In genomic region chr7:117048114-117048853, GRCh38 we compare ENCODE assay signal across 15 cellular contexts.
DNase-seq lines count a peak whose midpoint lies in the region; ATAC-seq and TF ChIP-seq lines count a peak whose summit lies in the region.
"Had no signal": no experiment of that assay in that cellular context is flagged by ENCODE, and none has a peak within 500 bp of the region (broad histone marks: within the 10 kb centered on the region; RNA-seq: fewer than 3 reads in every experiment).

No MANE protein-coding gene starts in this region.

- no peaks in the 10 kb centered on the region for H3K36me3 ChIP-seq in CD4-positive, CD25-positive, alpha-beta regulatory T cell (ENCODE audit: control insufficient read depth, insufficient read depth, low read length)
- H3K36me3 ChIP-seq: BE2C, esophagus squamous epithelium had no signal

- no peaks in the 10 kb centered on the region for H3K27me3 ChIP-seq in CD4-positive, CD25-positive, alpha-beta regulatory T cell (ENCODE audit: control insufficient read depth, insufficient read depth, low read length)
- H3K27me3 ChIP-seq: BE2C, esophagus squamous epithelium, testis had no signal

- no peaks in the 10 kb centered on the region for H3K36me3 Mint-ChIP-seq in CD4-positive, CD25-positive, alpha-beta regulatory T cell
- H3K36me3 Mint-ChIP-seq in brain, result peaks cover 80% of the 10 kb centered on the region
- H3K36me3 Mint-ChIP-seq: naive B cell had no signal

- no peaks in the 10 kb centered on the region for H3K9me3 Mint-ChIP-seq in CD4-positive, CD25-positive, alpha-beta regulatory T cell
- H3K9me3 Mint-ChIP-seq in brain, result peaks cover 0 to 5% (median 0%) of the 10 kb centered on the region in 5 experiments
- H3K9me3 Mint-ChIP-seq: dendritic cell treated with granulocyte-macrophage colony-stimulating factor and Interleukin-4, amounts not matched to agents 40 ng/mL and 50 ng/mL, for 4 days had no signal

- H3K27me3 Mint-ChIP-seq in CD4-positive, CD25-positive, alpha-beta regulatory T cell, result no peaks in the 10 kb centered on the region
- H3K27me3 Mint-ChIP-seq in brain, result no peaks in the 10 kb centered on the region
- H3K27me3 Mint-ChIP-seq: dendritic cell treated with granulocyte-macrophage colony-stimulating factor and Interleukin-4, amounts not matched to agents 40 ng/mL and 50 ng/mL, for 4 days had no signal

- H3K4me3 ChIP-seq in CD4-positive, CD25-positive, alpha-beta regulatory T cell (ENCODE audit: low read depth, low read length), result peak overlapping the region; percentile 38
- H3K4me3 ChIP-seq: esophagus squamous epithelium, testis had no signal

- H3K9me3 ChIP-seq in CD4-positive, CD25-positive, alpha-beta regulatory T cell (ENCODE audit: control insufficient read depth in 2 of 2, low read length in 2 of 2), result no peaks in the 10 kb centered on the region
- H3K9me3 ChIP-seq: BE2C, esophagus squamous epithelium, testis had no signal

- peak overlapping the region; percentile 11 to 50 (median 22) for H3K27ac Mint-ChIP-seq in CD4-positive, CD25-positive, alpha-beta regulatory T cell
- H3K27ac Mint-ChIP-seq in brain, result peak overlapping the region in 3 of 5 experiments; percentile 40 to 62 (median 44)
- H3K27ac Mint-ChIP-seq: dendritic cell treated with granulocyte-macrophage colony-stimulating factor and Interleukin-4, amounts not matched to agents 40 ng/mL and 50 ng/mL, for 4 days; naive B cell had no signal

- H3K27ac ChIP-seq in CD4-positive, CD25-positive, alpha-beta regulatory T cell (ENCODE audit: insufficient read depth, low read length, poor library complexity, severe bottlenecking), result no peak overlapping the region
- H3K27ac ChIP-seq: esophagus squamous epithelium, testis had no signal

- ATAC-seq in CD4-positive, CD25-positive, alpha-beta regulatory T cell (ENCODE audit: low read depth in 2 of 2), result no peak
- no peak for ATAC-seq in HG02610 (IDR thresholded peaks at IDR 0.05; ENCODE audit: unreplicated experiment)
- ATAC-seq: left cardiac atrium had no signal

- no peak for TF ChIP-seq CTCF in brain (conservative IDR thresholded peaks at IDR 0.05)

- peaks cover 6% of the 10 kb centered on the region for H3K4me1 ChIP-seq in CD4-positive, CD25-positive, alpha-beta regulatory T cell (ENCODE audit: control insufficient read depth, insufficient read depth, low read length, poor library complexity, severe bottlenecking)
- H3K4me1 ChIP-seq: testis had no signal

- peaks cover 10 to 24% (median 19%) of the 10 kb centered on the region in 4 donors for H3K4me1 Mint-ChIP-seq in CD4-positive, CD25-positive, alpha-beta regulatory T cell
- peaks cover 73% of the 10 kb centered on the region for H3K4me1 Mint-ChIP-seq in brain

- peak overlapping the region in 2 of 4 donors; percentile 3 to 51 for H3K4me3 Mint-ChIP-seq in CD4-positive, CD25-positive, alpha-beta regulatory T cell
- no peak overlapping the region for H3K4me3 Mint-ChIP-seq in brain
- H3K4me3 Mint-ChIP-seq: dendritic cell treated with granulocyte-macrophage colony-stimulating factor and Interleukin-4, amounts not matched to agents 40 ng/mL and 50 ng/mL, for 4 days; naive B cell had no signal

- DNase-seq in CD4-positive, CD25-positive, alpha-beta regulatory T cell, result peak in 1 of 3 donors; percentile 37
- DNase-seq in DMS79 treated with DMSO at 0.1 percent for 48 hours (lab: John Stamatoyannopoulos, UW), result peak; percentile 70
- peak; percentile 14 for DNase-seq in SW480 (ENCODE audit: low spot score)
- no peak for DNase-seq in D341Med (ENCODE audit: low spot score)
- no peak for DNase-seq in hippocampal formation (lab: John Stamatoyannopoulos, UW)
- DNase-seq: activated CD8-positive, alpha-beta memory T cell treated with anti-CD3 and anti-CD28 coated beads, Interleukin-2, amount 50 U/mL, for 48 hours; BE2C; esophagus squamous epithelium; left cardiac atrium; naive B cell; NCI-H1092 treated with DMSO at 0.1 percent for 48 hours; testis had no signal

Comparison
In these comparisons a context has a peak if more than half of its experiments do, and no peak if none do; other contexts are left out.
1. DNase-seq: peak in DMS79 treated with DMSO at 0.1 percent for 48 hours (single experiment) and SW480 (single experiment); none in D341Med (single experiment) and hippocampal formation (0 of 2).